Comparison of ENCODE assay signal across 10 cellular contexts in the genomic region with DNA sequence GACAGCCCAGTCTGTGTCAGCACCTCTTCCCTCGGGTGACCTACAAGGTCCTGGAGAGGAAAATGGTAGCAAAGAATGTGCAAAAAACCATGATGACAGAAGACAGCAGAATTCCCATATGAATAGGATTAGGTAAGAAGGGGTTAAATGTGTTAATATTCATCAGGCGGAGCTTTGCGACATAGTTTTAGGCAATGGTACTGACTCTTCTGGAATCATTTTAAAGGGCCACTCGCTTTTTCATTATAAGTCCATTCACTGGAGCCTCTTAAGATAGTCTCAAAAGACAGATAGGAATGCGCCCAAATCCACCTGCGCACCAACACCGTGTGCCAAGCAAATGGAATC. TPM values are rescaled to one million over a fixed set of nuclear protein-coding genes. Genes with fewer than 3 reads are reported as not detected.
DNase-seq lines count a peak whose midpoint lies in the region; ATAC-seq, FAIRE-seq and TF ChIP-seq lines count a peak whose summit lies in the region.
"Had no signal": no experiment of that assay in that cellular context is flagged by ENCODE, and none has a peak within 500 bp of the region (broad histone marks: within the 10 kb centered on the region; RNA-seq: fewer than 3 reads in every experiment).

No MANE protein-coding gene starts in this region.

- H4K12ac ChIP-seq in trophoblast cell (ENCODE audit: low read depth, low read length): no peak overlapping the region

- H3K23ac ChIP-seq in trophoblast cell (ENCODE audit: low read length): no peak overlapping the region

- no peak overlapping the region for H3K9ac ChIP-seq in trophoblast cell (ENCODE audit: low read length)

- TF ChIP-seq POLR2A in gastroesophageal sphincter (IDR thresholded peaks at IDR 0.05) (no peak), GM12892 (IDR thresholded peaks at IDR 0.05; ENCODE audit: low read depth, low read length) (no peak)

- H2BK12ac ChIP-seq in trophoblast cell (ENCODE audit: low read length): peak overlapping the region; percentile 25

- H3K27ac ChIP-seq in ACC112 (ENCODE audit: low read depth, low read length) (no peak overlapping the region), VCaP (peak overlapping the region; percentile 98), gastroesophageal sphincter (peak overlapping the region; percentile 18 to 80 (median 79)), trophoblast cell (ENCODE audit: low read depth, low read length) (peak overlapping the region; percentile 78)

- FAIRE-seq in GM12892 (lab: Jason Lieb, UNC): no peak

- CTCF ChIA-PET in GM10248 (lab: Yijun Ruan, JAX): interaction anchor here (1.1 kb wide), 1 partner anchor 177 kb away, joined by 3 read pairs; no protein-coding TSS in a partner anchor

- H4K8ac ChIP-seq in trophoblast cell (ENCODE audit: low read depth, low read length): no peak overlapping the region

- H3K18ac ChIP-seq in trophoblast cell (ENCODE audit: low read length): peak overlapping the region; percentile 40

- no peak overlapping the region for H2AFZ ChIP-seq in ACC112 (ENCODE audit: low read length, unreplicated experiment)
- no peak overlapping the region for H2AFZ ChIP-seq in trophoblast cell (ENCODE audit: insufficient read depth, low read length, poor library complexity)

- peak overlapping the region; percentile 35 for H2BK120ac ChIP-seq in trophoblast cell (ENCODE audit: insufficient read depth, low read length, poor library complexity)

- H4K91ac ChIP-seq in trophoblast cell (ENCODE audit: low read depth, low read length): peak overlapping the region; percentile 79

- H3K14ac ChIP-seq in trophoblast cell (ENCODE audit: low read length): peak overlapping the region; percentile 79

- H3K4me3 ChIP-seq in ACC112 (ENCODE audit: low read depth, low read length) (peak overlapping the region; percentile 68), gastroesophageal sphincter (peak overlapping the region in 1 of 2 donors; percentile 28), trophoblast cell (ENCODE audit: low read depth, low read length) (no peak overlapping the region)

- H3K79me1 ChIP-seq in trophoblast cell (ENCODE audit: low read length): peaks cover 16% of the 10 kb centered on the region

- H3K9me3 ChIP-seq in gastroesophageal sphincter (no peaks in the 10 kb centered on the region), trophoblast cell (ENCODE audit: insufficient read depth, low read depth, low read length) (peaks cover 2% of the 10 kb centered on the region)

- DNase-seq in trophoblast cell (no peak), GM12892 (ENCODE audit: insufficient read length) (no peak), GM10248 (ENCODE audit: extremely low spot score) (no peak)
- DNase-seq: Kasumi-1, NCI-H446 treated with DMSO at 0.1 percent for 48 hours had no signal

- 58 to 64% methylated on average over 6 of the region's 7 CpGs for WGBS in gastroesophageal sphincter (ENCODE audit: low coverage in 1 of 2), 2 donors
- WGBS in trophoblast cell (ENCODE audit: extremely low coverage, insufficient coverage, insufficient read length): no CpG with 5 or more reads among the region's 7 CpGs

- H3K36me3 ChIP-seq in ACC112 (ENCODE audit: insufficient read depth, low read length) (no peaks in the 10 kb centered on the region), gastroesophageal sphincter (no peaks in the 10 kb centered on the region), trophoblast cell (ENCODE audit: control insufficient read depth in 1 of 2, insufficient read depth in 2 of 2, low read length in 2 of 2) (peaks cover 0 to 2% of the 10 kb centered on the region in 2 experiments)

- ATAC-seq in gastroesophageal sphincter (no peak), HG02938 (IDR thresholded peaks at IDR 0.05; ENCODE audit: unreplicated experiment) (no peak), HG02885 (IDR thresholded peaks at IDR 0.05; ENCODE audit: poor library complexity, unreplicated experiment) (no peak)

- peak overlapping the region; percentile 24 for H3K4me2 ChIP-seq in trophoblast cell (ENCODE audit: low read length)

- peak overlapping the region; percentile 76 for H2BK5ac ChIP-seq in trophoblast cell (ENCODE audit: low read depth, low read length, poor library complexity)

- no peak overlapping the region for H3K4ac ChIP-seq in trophoblast cell (ENCODE audit: low read depth, low read length)

- no peak for TF ChIP-seq EP300 in gastroesophageal sphincter (IDR thresholded peaks at IDR 0.05)

- TF ChIP-seq CTCF in VCaP (conservative IDR thresholded peaks at IDR 0.05) (no peak), gastroesophageal sphincter (IDR thresholded peaks at IDR 0.05) (no peak), GM10248 (IDR thresholded peaks at IDR 0.05; ENCODE audit: control extremely low read depth, extremely low read depth, low read depth, missing control alignments) (no peak)

- H3K79me2 ChIP-seq in ACC112 (ENCODE audit: control insufficient read depth, insufficient read depth, low read length, unreplicated experiment) (peaks cover 64% of the 10 kb centered on the region), trophoblast cell (ENCODE audit: control insufficient read depth, insufficient read depth, low read length, poor library complexity) (peaks cover 14% of the 10 kb centered on the region)

- H3K27me3 ChIP-seq in ACC112 (ENCODE audit: insufficient read depth, low read length) (no peaks in the 10 kb centered on the region), gastroesophageal sphincter (no peaks in the 10 kb centered on the region), trophoblast cell (ENCODE audit: insufficient read depth, low read length) (no peaks in the 10 kb centered on the region)

- POLR2A ChIA-PET in GM10248 (lab: Yijun Ruan, JAX): no interaction called here

- no peak overlapping the region for H2AK5ac ChIP-seq in trophoblast cell (ENCODE audit: low read length)

- H3K4me1 ChIP-seq in ACC112 (ENCODE audit: control insufficient read depth, insufficient read depth, low read length, unreplicated experiment) (peaks cover 19% of the 10 kb centered on the region), gastroesophageal sphincter (peaks cover 4 to 96% (median 52%) of the 10 kb centered on the region in 3 donors), trophoblast cell (ENCODE audit: control insufficient read depth in 1 of 2, insufficient read depth in 2 of 2, low read length in 2 of 2) (peaks cover 40 to 53% of the 10 kb centered on the region in 2 experiments)

RNA-seq across cellular contexts. Expression of a gene that starts 38.2 kb away (rescaled TPM):
- total RNA-seq in gastroesophageal sphincter: 100 to 1,000 TPM in 1 of 4 donors, 10 to 100 TPM in 3; 52.0 to 127 (median 56.3) TPM
- polyA plus RNA-seq in trophoblast cell (2013): 82.9 and 86.6 TPM in 2 replicates
- 1.8 TPM for polyA plus RNA-seq in GM12892 (2012; ENCODE audit: missing spikeins)
